ENCODE assay signal across 28 cellular contexts in the genomic region with DNA sequence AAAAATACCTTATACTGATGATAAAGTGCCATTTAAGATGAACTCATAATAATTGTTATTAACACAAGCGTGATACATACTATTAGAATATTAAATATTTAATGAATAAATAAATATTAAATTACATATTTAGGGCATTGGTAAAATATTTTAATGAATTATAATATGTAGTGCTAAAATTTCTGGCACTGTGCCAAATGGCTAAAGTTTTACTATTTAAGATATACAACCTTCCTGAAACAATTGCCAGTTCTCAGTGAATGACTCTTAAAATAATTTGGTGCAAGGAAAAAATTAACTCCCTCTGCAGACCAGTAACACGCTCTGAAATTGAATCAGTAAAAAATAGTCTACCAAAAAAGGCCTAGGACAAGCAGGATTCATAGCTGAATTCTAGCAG.
"Had no signal": no experiment of that assay in that cellular context is flagged by ENCODE, and none has a peak within 500 bp of the region (broad histone marks: within the 10 kb centered on the region; RNA-seq: fewer than 3 reads in every experiment).

No MANE protein-coding gene starts in this region.

- H3K27ac ChIP-seq: left lung, lower lobe of right lung, pancreas, prostate gland, sigmoid colon, spleen, suprapubic skin, thoracic aorta, tibial artery, upper lobe of right lung had no signal

- DNase-seq: hypothalamus; immature natural killer cell; kidney; left colon; left lung; lower lobe of right lung; mammary epithelial cell; mesenchymal stem cell; naive thymus-derived CD8-positive, alpha-beta T cell; nucleus accumbens; pancreas; posterior cingulate gyrus; retina; right cardiac atrium; sigmoid colon; small intestine; spleen; stimulated activated CD4-positive, alpha-beta T cell treated with anti-CD3 and anti-CD28 coated beads, Interleukin-4, amount 100 ng/mL, for 24 hours; stimulated activated naive CD4-positive, alpha-beta T cell; tibial artery; trophoblast cell; upper lobe of right lung had no signal

- ATAC-seq: left colon; left lung; lower lobe of right lung; naive thymus-derived CD8-positive, alpha-beta T cell; pancreas; right cardiac atrium; stimulated activated effector memory CD8-positive, alpha-beta T cell treated with anti-CD3 and anti-CD28 coated beads, Interleukin-12 subunit alpha, Interleukin-12 subunit beta, amount 100 ng/mL, for 72 hours; upper lobe of right lung had no signal

- H3K4me3 ChIP-seq: left lung, lower lobe of right lung, pancreas, prostate gland, sigmoid colon, spleen, suprapubic skin, thoracic aorta, tibial artery, upper lobe of right lung had no signal

- H3K4me1 ChIP-seq: left lung, lower lobe of right lung, pancreas, prostate gland, sigmoid colon, spleen, suprapubic skin, tibial artery, upper lobe of right lung had no signal

- FAIRE-seq: islet of Langerhans, kidney, pancreas, small intestine, urothelium cell line had no signal

- H3K36me3 ChIP-seq: left lung, lower lobe of right lung, pancreas, prostate gland, sigmoid colon, spleen, suprapubic skin, thoracic aorta, tibial artery, upper lobe of right lung had no signal

- H3K9me3 ChIP-seq: left lung, lower lobe of right lung, pancreas, prostate gland, sigmoid colon, spleen, suprapubic skin, thoracic aorta, tibial artery, upper lobe of right lung had no signal

- H3K27me3 ChIP-seq: left lung, pancreas, sigmoid colon, spleen, suprapubic skin, tibial artery, upper lobe of right lung had no signal
